Comparison of ENCODE assay signal across 9 cellular contexts in genomic region chr16:15757075-15757386, GRCh38.
"Had no signal": no experiment of that assay in that cellular context is flagged by ENCODE, and none has a peak within 500 bp of the region (broad histone marks: within the 10 kb centered on the region; RNA-seq: fewer than 3 reads in every experiment).

No MANE protein-coding gene starts in this region.

- H3K27me3 ChIP-seq: ovary had no signal

- H3K36me3 ChIP-seq: ovary had no signal

- DNase-seq: activated naive CD4-positive, alpha-beta T cell; activated T-cell treated with anti-CD3 and anti-CD28 coated beads for 4 hours; T1000 had no signal

- H3K4me1 ChIP-seq: foreskin keratinocyte had no signal

- ATAC-seq: sciatic nerve had no signal

- H3K27ac ChIP-seq: foreskin keratinocyte, ovary had no signal

- H3K4me3 ChIP-seq: coronary artery, lung, ovary, thoracic aorta had no signal

- H3K9me3 ChIP-seq: ovary, thoracic aorta had no signal
